ENCODE assay signal across 20 cellular contexts in the genomic region with DNA sequence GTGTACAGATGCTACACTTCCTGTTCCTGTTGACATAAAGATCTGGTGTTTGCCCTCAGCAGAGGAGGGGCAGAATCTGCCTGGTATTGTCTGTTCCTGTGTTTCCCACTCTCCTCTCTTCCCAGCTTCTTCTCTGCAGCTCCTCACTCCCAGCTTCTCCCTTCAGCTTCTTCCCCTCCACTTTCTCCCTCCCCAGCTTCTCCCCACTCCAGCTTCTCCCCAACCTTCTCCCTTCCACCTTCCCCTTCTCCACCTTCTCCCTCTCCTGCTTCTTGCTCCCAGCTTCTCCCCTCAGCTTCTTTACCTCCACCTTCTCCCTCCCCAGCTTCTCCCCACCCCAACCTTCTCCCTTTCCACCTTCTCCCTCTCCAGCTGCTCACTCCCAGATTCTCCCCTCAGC.
"Had no signal": no experiment of that assay in that cellular context is flagged by ENCODE, and none has a peak within 500 bp of the region (broad histone marks: within the 10 kb centered on the region; RNA-seq: fewer than 3 reads in every experiment).

No MANE protein-coding gene starts in this region.

- H3K27me3 ChIP-seq: MG63 had no signal

- H3K9ac ChIP-seq: SK-N-SH had no signal

- ATAC-seq: T-cell had no signal

- H3K27me3 Mint-ChIP-seq: T-cell had no signal

- H3K36me3 ChIP-seq: MG63 had no signal

- H3K4me3 ChIP-seq: MG63 had no signal

- H3K9me3 ChIP-seq: MG63, SK-N-SH had no signal

- H3K4me3 Mint-ChIP-seq: T-cell had no signal

- H3K4me1 Mint-ChIP-seq: T-cell had no signal

- H3K27ac Mint-ChIP-seq: T-cell had no signal

- DNase-seq: IMR-90, Karpas-422, KG1, MG63, NCI-H1092, NCI-H1436, NCI-H187, NCI-H2029, NCI-H2081 treated with DMSO at 0.1 percent for 48 hours, NCI-H226, NCI-H446, NCI-H510A, NCI-H524 treated with DMSO at 0.1 percent for 48 hours, NCI-H69, NCI-H774, RPMI8226, SHP77, SK-N-SH, SW 1271, T-cell had no signal

- H3K4me2 ChIP-seq: SK-N-SH had no signal

- H3K36me3 Mint-ChIP-seq: T-cell had no signal
